In the genomic region with DNA sequence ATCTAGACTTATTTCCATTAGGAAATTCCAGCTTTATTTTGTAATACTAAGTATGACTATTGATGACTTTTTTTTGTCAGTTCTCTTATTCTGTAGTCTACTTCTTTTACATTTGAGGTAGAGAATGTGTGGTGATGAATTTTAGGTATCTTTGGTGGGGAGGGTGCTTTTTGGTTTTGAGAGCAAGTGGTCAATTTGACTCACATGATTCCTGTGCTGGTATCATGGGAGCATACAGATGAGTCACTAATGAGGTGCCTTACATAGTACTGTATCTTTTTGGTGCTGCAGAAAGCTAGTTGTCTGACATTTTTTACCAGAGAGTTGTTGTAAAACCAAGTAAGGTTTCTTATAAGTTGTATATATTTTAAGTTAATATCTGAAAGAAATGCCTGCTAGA, we compare ENCODE assay signal across 10 cellular contexts. TPM values are rescaled to one million over a fixed set of nuclear protein-coding genes. Genes with fewer than 3 reads are reported as not detected.
DNase-seq lines count a peak whose midpoint lies in the region; ATAC-seq, FAIRE-seq and TF ChIP-seq lines count a peak whose summit lies in the region.
"Had no signal": no experiment of that assay in that cellular context is flagged by ENCODE, and none has a peak within 500 bp of the region (broad histone marks: within the 10 kb centered on the region; RNA-seq: fewer than 3 reads in every experiment).

No MANE protein-coding gene starts in this region.

- no peaks in the 10 kb centered on the region for H3K27me3 Mint-ChIP-seq in CD8-positive, alpha-beta T cell (ENCODE audit: low read depth)

- H3K4me3 ChIP-seq in CD8-positive, alpha-beta T cell (ENCODE audit: low read depth, low read length): no peak overlapping the region
- no peak overlapping the region for H3K4me3 ChIP-seq in fibroblast of the aortic adventitia (ENCODE audit: low read depth, low read length)
- H3K4me3 ChIP-seq in mucosa of descending colon: no peak overlapping the region

- peaks cover 35% of the 10 kb centered on the region for H3K4me1 ChIP-seq in CD8-positive, alpha-beta T cell (ENCODE audit: insufficient read depth, low read length)
- H3K4me1 ChIP-seq in mucosa of descending colon (ENCODE audit: low read depth): peaks cover 3% of the 10 kb centered on the region

- peak overlapping the region; percentile 9 for H3K4me3 Mint-ChIP-seq in CD8-positive, alpha-beta T cell

- H3K36me3 Mint-ChIP-seq in CD8-positive, alpha-beta T cell: peaks cover 22% of the 10 kb centered on the region

- no peaks in the 10 kb centered on the region for H3K9me3 ChIP-seq in CD8-positive, alpha-beta T cell (ENCODE audit: low read length)
- H3K9me3 ChIP-seq in mucosa of descending colon: no peaks in the 10 kb centered on the region

- TF ChIP-seq CTCF in CD8-positive, alpha-beta T cell (IDR thresholded peaks at IDR 0.05): no peak
- TF ChIP-seq CTCF in fibroblast of the aortic adventitia (IDR thresholded peaks at IDR 0.05; ENCODE audit: insufficient read depth, low read length) (no peak), mucosa of descending colon (IDR thresholded peaks at IDR 0.05) (no peak)

- ATAC-seq in CD8-positive, alpha-beta T cell: peak; percentile 54
- peak; percentile 98 for ATAC-seq in GM19463 (IDR thresholded peaks at IDR 0.05; ENCODE audit: unreplicated experiment)
- peak; percentile 75 for ATAC-seq in HG03521 (IDR thresholded peaks at IDR 0.05; ENCODE audit: unreplicated experiment)
- no peak for ATAC-seq in mucosa of descending colon
- no peak for ATAC-seq in HG02970 (IDR thresholded peaks at IDR 0.05; ENCODE audit: low FRiP score, unreplicated experiment)
- ATAC-seq: HCT116 had no signal

- H3K36me3 ChIP-seq in CD8-positive, alpha-beta T cell (ENCODE audit: insufficient read depth, low read length): no peaks in the 10 kb centered on the region
- no peaks in the 10 kb centered on the region for H3K36me3 ChIP-seq in mucosa of descending colon (ENCODE audit: low read depth)

- H3K27ac ChIP-seq in CD8-positive, alpha-beta T cell (ENCODE audit: low read depth, low read length): no peak overlapping the region

- POLR2A ChIA-PET in CD8-positive, alpha-beta T cell (lab: Charles Lee): interaction anchor here (0.5 to 1.5 kb wide), 2 partner anchors 100 to 110 kb away, joined by 3 read pairs; no protein-coding TSS in a partner anchor

- CTCF ChIA-PET in CD8-positive, alpha-beta T cell (lab: Charles Lee): no interaction called here

- DNase-seq in CD8-positive, alpha-beta T cell: no peak
- DNase-seq in fibroblast of the aortic adventitia (ENCODE audit: low read depth): peak; percentile 52
- no peak for DNase-seq in mucosa of descending colon
- DNase-seq in frontal cortex (ENCODE audit: low spot score in 2 of 2): no peak
- DNase-seq in HK-2 (ENCODE audit: unreplicated experiment): no peak

- no peak for FAIRE-seq in frontal cortex (lab: Jason Lieb, UNC)
- FAIRE-seq: colon had no signal

- H3K9me3 Mint-ChIP-seq in CD8-positive, alpha-beta T cell: no peaks in the 10 kb centered on the region

- intact Hi-C loops in CD8-positive, alpha-beta T cell (cut with DNase I, micrococcal nuclease): loop anchor here (5.0 kb wide), 1 partner anchor 34 kb away; the partner anchor contains the start of gene ERBIN (in 2 of the 2)
- intact Hi-C loops in mucosa of descending colon (cut with DNase I, micrococcal nuclease): no loop called here

- H3K27me3 ChIP-seq in CD8-positive, alpha-beta T cell (ENCODE audit: insufficient read depth, low read length): no peaks in the 10 kb centered on the region

- peaks cover 72% of the 10 kb centered on the region for H3K4me1 Mint-ChIP-seq in CD8-positive, alpha-beta T cell (ENCODE audit: low read depth)

- H3K27ac Mint-ChIP-seq in CD8-positive, alpha-beta T cell: peak overlapping the region; percentile 50

RNA-seq across cellular contexts. Expression of gene ERBIN, which starts 35.3 kb away (rescaled TPM):
- total RNA-seq in CD8-positive, alpha-beta T cell: 10 to 100 TPM; 85.6 to 87.1 TPM
- total RNA-seq in fibroblast of the aortic adventitia (ENCODE audit: low replicate concordance): 96.3 and 120 TPM in 2 replicates
- 100 to 1,000 TPM; 123 to 157 (median 129) TPM for total RNA-seq in mucosa of descending colon
- total RNA-seq in frontal cortex: 83.2 TPM

Comparison
In these comparisons a context has a peak if more than half of its experiments do, and no peak if none do; other contexts are left out.
1. ATAC-seq: peak in CD8-positive, alpha-beta T cell (single experiment), GM19463 (single experiment) and HG03521 (single experiment); none in mucosa of descending colon (single experiment) and HG02970 (single experiment).
2. intact Hi-C loops: an anchor here in CD8-positive, alpha-beta T cell (5.0 kb wide); none called in mucosa of descending colon.